8 cellular contexts compared by ENCODE assay signal in the genomic region with DNA sequence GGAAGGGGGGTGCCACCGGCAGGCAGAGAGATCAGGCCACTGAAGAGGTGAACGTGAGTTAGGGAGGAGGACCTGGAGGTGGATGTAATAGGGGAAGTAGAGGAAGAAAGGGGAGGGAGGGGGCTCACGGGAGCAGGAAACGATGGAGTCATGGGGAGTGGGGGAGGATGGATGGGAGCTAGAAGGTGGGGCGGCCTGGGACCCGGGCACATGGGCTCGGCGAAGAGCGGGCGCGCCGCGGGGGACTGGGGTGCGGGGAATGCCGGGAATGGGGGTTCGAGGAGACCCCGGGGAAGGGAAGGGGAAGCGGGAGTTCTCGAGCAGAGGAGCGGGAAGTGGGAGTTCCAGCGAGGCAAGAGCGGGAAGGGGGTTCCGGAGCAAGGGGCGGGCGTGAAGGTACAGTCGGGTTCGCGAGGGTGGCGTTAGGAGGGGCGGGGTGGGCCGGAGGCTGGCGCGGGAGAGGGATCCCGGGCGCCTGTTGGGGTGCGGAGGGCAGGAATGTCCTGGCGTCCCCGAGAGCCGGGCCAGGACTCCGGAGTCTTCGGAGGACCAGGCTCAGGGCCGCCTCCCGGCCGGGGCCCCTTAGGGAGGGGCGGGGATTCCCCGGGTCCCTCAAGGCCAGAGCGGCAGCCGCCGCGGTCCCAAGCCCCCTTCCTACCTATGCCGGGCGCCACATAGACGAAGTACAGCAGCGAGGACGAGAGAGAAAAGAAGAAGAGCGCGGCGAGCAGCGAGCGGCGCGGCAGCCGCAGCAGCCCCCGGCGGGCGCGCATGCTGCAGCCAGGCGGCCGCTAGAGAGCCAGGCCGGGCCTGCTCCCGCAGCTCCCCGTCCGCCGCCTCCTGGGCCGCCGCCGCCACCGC. TPM values are rescaled to one million over a fixed set of nuclear protein-coding genes. Genes with fewer than 3 reads are reported as not detected.
A peak's percentile ranks its signal among the peaks of the same experiment; 100 is the strongest.
DNase-seq lines count a peak whose midpoint lies in the region; ATAC-seq and TF ChIP-seq lines count a peak whose summit lies in the region.

No MANE protein-coding gene starts in this region.

- peak; percentile 45 for ATAC-seq in HG02970 (IDR thresholded peaks at IDR 0.05; ENCODE audit: low FRiP score, unreplicated experiment)

- peak overlapping the region; percentile 86 for H3K4me2 ChIP-seq in OCI-LY3 (ENCODE audit: low read length)

- H3K36me3 ChIP-seq in OCI-LY3 (replicated peaks; ENCODE audit: low read depth, low read length), result peaks cover 27% of the 10 kb centered on the region

- no peak overlapping the region for H2AFZ ChIP-seq in OCI-LY3 (ENCODE audit: low read depth, low read length)

- no peaks in the 10 kb centered on the region for H3K9me3 Mint-ChIP-seq in activated naive CD4-positive, alpha-beta T cell treated with anti-CD3 and anti-CD28 coated beads, Interleukin-2, amount 50 U/mL, for 24 hours
- H3K9me3 Mint-ChIP-seq in progenitor cell of endocrine pancreas (ENCODE audit: low read depth), result no peaks in the 10 kb centered on the region

- TF ChIP-seq CTCF in OCI-LY3 (IDR thresholded peaks at IDR 0.05; ENCODE audit: low read depth, low read length) (no peak), progenitor cell of endocrine pancreas (IDR thresholded peaks at IDR 0.05; ENCODE audit: unreplicated experiment) (no peak)

- no peaks in the 10 kb centered on the region for H3K27me3 Mint-ChIP-seq in activated naive CD4-positive, alpha-beta T cell treated with anti-CD3 and anti-CD28 coated beads, Interleukin-2, amount 50 U/mL, for 24 hours
- no peaks in the 10 kb centered on the region for H3K27me3 Mint-ChIP-seq in progenitor cell of endocrine pancreas

- peak; percentile 23 for DNase-seq in stimulated activated CD4-positive, alpha-beta T cell treated with anti-CD3 and anti-CD28 coated beads, Interleukin-12 subunit alpha, Interleukin-12 subunit beta, amount 100 ng/mL, for 4 hours
- DNase-seq in stimulated activated CD4-positive, alpha-beta T cell treated with anti-CD3 and anti-CD28 coated beads, Interleukin-1b, Interleukin-23, amount 100 ng/mL, for 48 hours, result no peak
- DNase-seq in cardiac septum (ENCODE audit: low spot score), result peak; percentile 78
- DNase-seq in progenitor cell of endocrine pancreas (ENCODE audit: low spot score, unreplicated experiment), result peak; percentile 42
- DNase-seq in hepatic stellate cell (ENCODE audit: low spot score), result no peak

- H3K36me3 Mint-ChIP-seq in activated naive CD4-positive, alpha-beta T cell treated with anti-CD3 and anti-CD28 coated beads, Interleukin-2, amount 50 U/mL, for 24 hours, result no peaks in the 10 kb centered on the region
- H3K36me3 Mint-ChIP-seq in progenitor cell of endocrine pancreas (ENCODE audit: insufficient read depth), result no peaks in the 10 kb centered on the region

- peaks cover 68% of the 10 kb centered on the region for H3K79me2 ChIP-seq in OCI-LY3 (ENCODE audit: low read length)

- H4K20me1 ChIP-seq in OCI-LY3 (ENCODE audit: insufficient read depth, low read length), result peaks cover 44% of the 10 kb centered on the region

- intact Hi-C loops in cardiac septum (cut with DNase I), result no loop called here

- H3K27ac ChIP-seq in OCI-LY3 (ENCODE audit: low read length), result peak overlapping the region; percentile 73

- H3K27ac Mint-ChIP-seq in activated naive CD4-positive, alpha-beta T cell treated with anti-CD3 and anti-CD28 coated beads, Interleukin-2, amount 50 U/mL, for 24 hours, result peak overlapping the region; percentile 92
- H3K27ac Mint-ChIP-seq in progenitor cell of endocrine pancreas, result peak overlapping the region; percentile 97

- no peaks in the 10 kb centered on the region for H3K9me3 ChIP-seq in OCI-LY3 (ENCODE audit: insufficient read depth, low read length)

- H3K9ac ChIP-seq in OCI-LY3 (ENCODE audit: low read length), result peak overlapping the region; percentile 98

- peaks cover 54% of the 10 kb centered on the region for H3K4me1 ChIP-seq in OCI-LY3 (ENCODE audit: low read length)

- H3K4me3 Mint-ChIP-seq in activated naive CD4-positive, alpha-beta T cell treated with anti-CD3 and anti-CD28 coated beads, Interleukin-2, amount 50 U/mL, for 24 hours, result peak overlapping the region; percentile 92
- H3K4me3 Mint-ChIP-seq in progenitor cell of endocrine pancreas (ENCODE audit: low read depth), result peak overlapping the region; percentile 87

- H3K4me1 Mint-ChIP-seq in activated naive CD4-positive, alpha-beta T cell treated with anti-CD3 and anti-CD28 coated beads, Interleukin-2, amount 50 U/mL, for 24 hours, result peaks cover 54% of the 10 kb centered on the region
- H3K4me1 Mint-ChIP-seq in progenitor cell of endocrine pancreas (ENCODE audit: low read depth), result peaks cover 17% of the 10 kb centered on the region

- no peaks in the 10 kb centered on the region for H3K27me3 ChIP-seq in OCI-LY3 (ENCODE audit: low read depth, low read length)

- peak overlapping the region; percentile 95 for H3K4me3 ChIP-seq in OCI-LY3 (ENCODE audit: low read length)

RNA-seq across cellular contexts. Expression of a gene that starts 0.5 kb away (rescaled TPM):
- total RNA-seq in cardiac septum, result 28.0 TPM
- 58.6 and 58.8 TPM in 2 replicates for total RNA-seq in progenitor cell of endocrine pancreas

Comparison
In these comparisons a context has a peak if more than half of its experiments do, and no peak if none do; other contexts are left out.
1. DNase-seq: peak in stimulated activated CD4-positive, alpha-beta T cell treated with anti-CD3 and anti-CD28 coated beads, Interleukin-12 subunit alpha, Interleukin-12 subunit beta, amount 100 ng/mL, for 4 hours (single experiment), cardiac septum (single experiment) and progenitor cell of endocrine pancreas (single experiment); none in stimulated activated CD4-positive, alpha-beta T cell treated with anti-CD3 and anti-CD28 coated beads, Interleukin-1b, Interleukin-23, amount 100 ng/mL, for 48 hours (single experiment) and hepatic stellate cell (single experiment).